ENCODE assay signal across 1 cellular context in genomic region chr20:38685853-38686473, GRCh38.
A peak's percentile ranks its signal among the peaks of the same experiment; 100 is the strongest.
TF ChIP-seq lines count a peak whose summit lies in the region.

No MANE protein-coding gene starts in this region.

TF ChIP-seq in HepG2, 621 proteins besides CTCF, POLR2A, EP300 and RAD21 (continued from another document and continues in another):
- TF ChIP-seq TARDBP (CRISPR knock-in tag; IDR thresholded peaks at IDR 0.05) = 0 out of 2 replicates have a peak, but pooled peaks have one; percentile 31
- TF ChIP-seq RBM22 (optimal IDR thresholded peaks at IDR 0.05; ENCODE audit: low read length) = no peak
- TF ChIP-seq HIVEP1 (CRISPR knock-in tag; IDR thresholded peaks at IDR 0.05) = peak; percentile 36; the same call in 1 of the 2 replicates
- no peak for TF ChIP-seq RNF2 (conservative IDR thresholded peaks at IDR 0.05; ENCODE audit: low read depth)
- TF ChIP-seq ZNF235 (CRISPR knock-in tag; IDR thresholded peaks at IDR 0.05; ENCODE audit: borderline replicate concordance) = peak; percentile 89; the same call in 1 of the 2 replicates
- peak; percentile 93 for TF ChIP-seq POGK (CRISPR knock-in tag; conservative IDR thresholded peaks at IDR 0.05)
- TF ChIP-seq RBM39 (IDR thresholded peaks at IDR 0.05; ENCODE audit: low read depth, low read length, poor library complexity, severe bottlenecking) = no peak
- TF ChIP-seq PLSCR1 (CRISPR knock-in tag; IDR thresholded peaks at IDR 0.05; ENCODE audit: borderline replicate concordance) = no peak
- TF ChIP-seq CENPX (CRISPR knock-in tag; IDR thresholded peaks at IDR 0.05) = no peak
- peak; percentile 66; the same call in 1 of the 2 replicates for TF ChIP-seq ZNF710 (CRISPR knock-in tag; IDR thresholded peaks at IDR 0.05; ENCODE audit: borderline replicate concordance)
- peak; percentile 89 for TF ChIP-seq CCDC6 (CRISPR knock-in tag; IDR thresholded peaks at IDR 0.05)
- TF ChIP-seq PRDM10 (CRISPR knock-in tag; IDR thresholded peaks at IDR 0.05; ENCODE audit: low read depth) = peak; percentile 65; the same call in 1 of the 2 replicates
- TF ChIP-seq DDIT3 (CRISPR knock-in tag; IDR thresholded peaks at IDR 0.05) = no peak; the same call in 1 of the 2 replicates
- TF ChIP-seq DR1 (CRISPR knock-in tag; IDR thresholded peaks at IDR 0.05) = no peak
- no peak for TF ChIP-seq KIAA2018 (CRISPR knock-in tag; IDR thresholded peaks at IDR 0.05; ENCODE audit: borderline replicate concordance)
- 0 out of 2 replicates have a peak, but pooled peaks have one; percentile 9 for TF ChIP-seq HNF4A (CRISPR knock-in tag; IDR thresholded peaks at IDR 0.05)
- peak; percentile 98 for TF ChIP-seq ZNF773 (CRISPR knock-in tag; IDR thresholded peaks at IDR 0.05; ENCODE audit: borderline replicate concordance)
- TF ChIP-seq ZBTB37 (CRISPR knock-in tag; IDR thresholded peaks at IDR 0.05) = peak; percentile 69; the same call in 1 of the 2 replicates
- TF ChIP-seq ZNF326 (CRISPR knock-in tag; IDR thresholded peaks at IDR 0.05; ENCODE audit: borderline replicate concordance) = no peak
- peak; percentile 84 for TF ChIP-seq SNAI1 (CRISPR knock-in tag; IDR thresholded peaks at IDR 0.05; ENCODE audit: borderline replicate concordance)
- TF ChIP-seq ZNF232 (CRISPR knock-in tag; IDR thresholded peaks at IDR 0.05; ENCODE audit: borderline replicate concordance) = peak; percentile 98
- TF ChIP-seq TOE1 (CRISPR knock-in tag; IDR thresholded peaks at IDR 0.05) = 0 out of 2 replicates have a peak, but pooled peaks have one; percentile 63
- TF ChIP-seq TCF7 (IDR thresholded peaks at IDR 0.05; ENCODE audit: low read depth) = no peak
- TF ChIP-seq ZNF362 (CRISPR knock-in tag; IDR thresholded peaks at IDR 0.05; ENCODE audit: borderline replicate concordance) = no peak; the same call in 1 of the 2 replicates
- TF ChIP-seq KAT7 (CRISPR knock-in tag; IDR thresholded peaks at IDR 0.05; ENCODE audit: borderline replicate concordance) = no peak; the same call in 1 of the 2 replicates
- peak; percentile 97 for TF ChIP-seq TEF (CRISPR knock-in tag; IDR thresholded peaks at IDR 0.05)
- TF ChIP-seq KLF11 (CRISPR knock-in tag; IDR thresholded peaks at IDR 0.05) = peak; percentile 99
- TF ChIP-seq ETS1 (CRISPR knock-in tag; IDR thresholded peaks at IDR 0.05) = 0 out of 2 replicates have a peak, but pooled peaks have one; percentile 78
- peak; percentile 98 for TF ChIP-seq ZNF781 (CRISPR knock-in tag; IDR thresholded peaks at IDR 0.05; ENCODE audit: borderline replicate concordance, not compliant biosample characterization)
- no peak for TF ChIP-seq ZNF629 (CRISPR knock-in tag; conservative IDR thresholded peaks at IDR 0.05)
- TF ChIP-seq XRCC5 (optimal IDR thresholded peaks at IDR 0.05; ENCODE audit: low read length) = peak; percentile 91
- TF ChIP-seq CBFB (CRISPR knock-in tag; IDR thresholded peaks at IDR 0.05) = peak; percentile 73
- no peak for TF ChIP-seq ATRX (CRISPR knock-in tag; IDR thresholded peaks at IDR 0.05; ENCODE audit: borderline replicate concordance)
- TF ChIP-seq NRL (CRISPR knock-in tag; IDR thresholded peaks at IDR 0.05; ENCODE audit: borderline replicate concordance) = no peak
- TF ChIP-seq ZSCAN21 (CRISPR knock-in tag; IDR thresholded peaks at IDR 0.05; ENCODE audit: borderline replicate concordance) = peak; percentile 97
- no peak for TF ChIP-seq MTA1 (CRISPR knock-in tag; IDR thresholded peaks at IDR 0.05; ENCODE audit: borderline replicate concordance)
- peak; percentile 41; the same call in 1 of the 2 replicates for TF ChIP-seq GABPB1 (CRISPR knock-in tag; IDR thresholded peaks at IDR 0.05)
